11 cellular contexts compared by ENCODE assay signal in genomic region chr3:74630602-74631001, GRCh38.
A peak's percentile ranks its signal among the peaks of the same experiment; 100 is the strongest.
DNase-seq lines count a peak whose midpoint lies in the region; FAIRE-seq and TF ChIP-seq lines count a peak whose summit lies in the region.
"Had no signal": no experiment of that assay in that cellular context is flagged by ENCODE, and none has a peak within 500 bp of the region (broad histone marks: within the 10 kb centered on the region; RNA-seq: fewer than 3 reads in every experiment).

No MANE protein-coding gene starts in this region.

- peaks cover 19% of the 10 kb centered on the region for H3K4me1 ChIP-seq in adipocyte (ENCODE audit: control insufficient read depth, insufficient read depth, low read length)

- H3K9ac ChIP-seq in adipocyte (ENCODE audit: low read length), result peak overlapping the region; percentile 39

- FAIRE-seq in GM19239 (lab: Jason Lieb, UNC), result no peak

- TF ChIP-seq CTCF in foreskin fibroblast (IDR thresholded peaks at IDR 0.05; ENCODE audit: low read depth, low read length), result peak; percentile 42

- H3K4me3 ChIP-seq in adipocyte (ENCODE audit: low read length) (no peak overlapping the region), foreskin fibroblast (ENCODE audit: low read depth in 1 of 2, low read length in 2 of 2) (no peak overlapping the region)

- no peaks in the 10 kb centered on the region for H3K27me3 ChIP-seq in adipocyte (replicated peaks; ENCODE audit: control insufficient read depth, insufficient read depth, low read length)

- H3K36me3 ChIP-seq in adipocyte (ENCODE audit: control insufficient read depth, insufficient read depth, low read length, severe bottlenecking), result no peaks in the 10 kb centered on the region

- DNase-seq in NCI-H2227 (lab: John Stamatoyannopoulos, UW; ENCODE audit: unreplicated experiment) (peak; percentile 2), NCI-H2227 treated with DMSO at 0.1 percent for 48 hours (lab: John Stamatoyannopoulos, UW) (no peak), adipocyte (ENCODE audit: low read depth) (no peak), foreskin fibroblast (peak in 1 of 2 donors; percentile 69), superior temporal gyrus (ENCODE audit: extremely low spot score) (peak; percentile 59), activated gamma-delta T cell treated with Interleukin-2 at 50 U/mL for 16 hours (no peak), GM19239 (ENCODE audit: insufficient read length, low spot score) (no peak)
- no peak for DNase-seq in stimulated activated CD4-positive, alpha-beta T cell treated with anti-CD3 and anti-CD28 coated beads, Interleukin-15, amount 100 ng/mL, for 24 hours
- DNase-seq: activated CD4-positive, CD25-positive, alpha-beta regulatory T cell; NCI-H1930; stimulated activated CD4-positive, alpha-beta T cell treated with anti-CD3 and anti-CD28 coated beads, Interleukin-12 subunit alpha, Interleukin-12 subunit beta, amount 100 ng/mL, for 4 hours had no signal

- no peaks in the 10 kb centered on the region for H3K9me3 ChIP-seq in adipocyte (ENCODE audit: control insufficient read depth, low read length)

Comparison
In these comparisons a context has a peak if more than half of its experiments do, and no peak if none do; other contexts are left out.
1. DNase-seq: peak in NCI-H2227 (single experiment) and superior temporal gyrus (single experiment); none in NCI-H2227 treated with DMSO at 0.1 percent for 48 hours (single experiment), adipocyte (single experiment), stimulated activated CD4-positive, alpha-beta T cell treated with anti-CD3 and anti-CD28 coated beads, Interleukin-15, amount 100 ng/mL, for 24 hours (single experiment), activated gamma-delta T cell treated with Interleukin-2 at 50 U/mL for 16 hours (single experiment) and GM19239 (single experiment).